Comparison of ENCODE assay signal across 8 cellular contexts in the genomic region with DNA sequence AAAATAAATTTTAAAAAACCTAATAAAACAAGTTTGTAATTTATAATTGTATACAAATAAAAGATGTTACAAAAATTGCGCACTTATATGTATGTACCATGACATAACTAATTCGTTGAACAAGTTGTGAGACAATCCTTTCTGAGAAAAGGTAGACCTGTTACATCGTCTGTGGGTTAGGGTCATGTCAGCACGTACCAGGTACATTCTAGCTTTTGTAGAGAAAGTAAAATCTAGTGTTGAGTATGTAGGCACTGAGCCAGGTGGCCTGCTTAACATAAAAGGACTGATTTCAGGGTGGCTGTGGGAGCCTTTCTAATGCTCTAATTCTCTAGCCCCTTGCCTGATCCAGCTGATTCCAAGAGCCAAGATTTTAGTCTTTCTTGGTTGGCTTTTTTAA. TPM values are rescaled to one million over a fixed set of nuclear protein-coding genes. Genes with fewer than 3 reads are reported as not detected.
A peak's percentile ranks its signal among the peaks of the same experiment; 100 is the strongest.
DNase-seq lines count a peak whose midpoint lies in the region; ATAC-seq and TF ChIP-seq lines count a peak whose summit lies in the region.

No MANE protein-coding gene starts in this region.

- DNase-seq in stimulated activated CD4-positive, alpha-beta T cell treated with anti-CD3 and anti-CD28 coated beads, Interleukin-15, amount 100 ng/mL, for 24 hours = peak; percentile 19
- no peak for DNase-seq in stimulated activated CD4-positive, alpha-beta T cell treated with anti-CD3 and anti-CD28 coated beads, Interleukin-4, amount 100 ng/mL, for 1 hour
- DNase-seq in activated naive CD8-positive, alpha-beta T cell treated with anti-CD3 and anti-CD28 coated beads, Interleukin-2, amount 10 ng/mL, durations not matched to agents 7 days and 5 days = no peak
- DNase-seq in aorta (no peak), thyroid gland (no peak)
- no peak for DNase-seq in stimulated activated naive CD4-positive, alpha-beta T cell treated with Interleukin-2 at 50 U/mL for 16 hours (lab: John Stamatoyannopoulos, UW)
- DNase-seq in activated CD4-positive, CD25-positive, alpha-beta regulatory T cell treated with anti-CD3 and anti-CD28 coated beads, Interleukin-2, amount 50 U/mL, for 72 hours = no peak

- peak overlapping the region; percentile 97 for H3K27ac Mint-ChIP-seq in activated naive CD8-positive, alpha-beta T cell treated with anti-CD3 and anti-CD28 coated beads, Interleukin-2, amount 10 ng/mL, durations not matched to agents 7 days and 5 days

- no peak overlapping the region for H3K9ac ChIP-seq in liver (ENCODE audit: low read depth in 1 of 2, low read length in 2 of 2)

- no peaks in the 10 kb centered on the region for H3K27me3 Mint-ChIP-seq in activated naive CD8-positive, alpha-beta T cell treated with anti-CD3 and anti-CD28 coated beads, Interleukin-2, amount 10 ng/mL, durations not matched to agents 7 days and 5 days

- H3K27ac ChIP-seq in liver (ENCODE audit: low read depth in 1 of 2, low read length in 2 of 2) (peak overlapping the region; percentile 85 to 87), aorta (ENCODE audit: low read depth in 1 of 2, low read length in 2 of 2) (peak overlapping the region in 1 of 2 donors; percentile 57), thyroid gland (no peak overlapping the region)

- H3K9me3 ChIP-seq in liver (ENCODE audit: control insufficient read depth in 4 of 4, low read length in 3 of 4) (no peaks in the 10 kb centered on the region), aorta (ENCODE audit: control insufficient read depth, low read length) (no peaks in the 10 kb centered on the region), thyroid gland (no peaks in the 10 kb centered on the region)

- H3K4me1 ChIP-seq in liver (ENCODE audit: control insufficient read depth in 4 of 4, insufficient read depth in 4 of 4, low read length in 3 of 4) (peaks cover 3 to 15% (median 10%) of the 10 kb centered on the region in 4 donors), aorta (ENCODE audit: control insufficient read depth in 1 of 2, insufficient read depth in 2 of 2, low read length in 2 of 2) (no peaks in the 10 kb centered on the region), thyroid gland (peaks cover 7% of the 10 kb centered on the region in 2 donors)

- no peak for ATAC-seq in activated naive CD8-positive, alpha-beta T cell treated with anti-CD3 and anti-CD28 coated beads, Interleukin-2, amount 10 ng/mL, durations not matched to agents 7 days and 5 days (ENCODE audit: low read depth)
- no peak for ATAC-seq in aorta (ENCODE audit: low FRiP score)

- no peaks in the 10 kb centered on the region for H3K9me3 Mint-ChIP-seq in activated naive CD8-positive, alpha-beta T cell treated with anti-CD3 and anti-CD28 coated beads, Interleukin-2, amount 10 ng/mL, durations not matched to agents 7 days and 5 days

- no peak for TF ChIP-seq POLR2A in thyroid gland (IDR thresholded peaks at IDR 0.05)

- peaks cover 26% of the 10 kb centered on the region for H3K4me1 Mint-ChIP-seq in activated naive CD8-positive, alpha-beta T cell treated with anti-CD3 and anti-CD28 coated beads, Interleukin-2, amount 10 ng/mL, durations not matched to agents 7 days and 5 days

- intact Hi-C loops in aorta (cut with DNase I) = no loop called here
- intact Hi-C loops in thyroid gland (cut with DNase I) = no loop called here

- no peak for TF ChIP-seq CTCF in liver (IDR thresholded peaks at IDR 0.05; ENCODE audit: low read depth, low read length, missing input control)
- no peak for TF ChIP-seq CTCF in thyroid gland (IDR thresholded peaks at IDR 0.05)

- H3K4me3 Mint-ChIP-seq in activated naive CD8-positive, alpha-beta T cell treated with anti-CD3 and anti-CD28 coated beads, Interleukin-2, amount 10 ng/mL, durations not matched to agents 7 days and 5 days = peak overlapping the region; percentile 89

- TF ChIP-seq RAD21 in liver (IDR thresholded peaks at IDR 0.05) = no peak

- H3K4me3 ChIP-seq in liver (ENCODE audit: low read depth in 1 of 3, low read length in 3 of 3) = peak overlapping the region; percentile 72 to 88 (median 85)
- H3K4me3 ChIP-seq in aorta (ENCODE audit: low read length in 2 of 2) = peak overlapping the region; percentile 93 to 95
- H3K4me3 ChIP-seq in thyroid gland (replicated peaks in 1 of 3) = peak overlapping the region in 1 of 3 donors; percentile 71

- POLR2A ChIA-PET in activated naive CD8-positive, alpha-beta T cell treated with anti-CD3 and anti-CD28 coated beads, Interleukin-2, amount 10 ng/mL, durations not matched to agents 7 days and 5 days (lab: Charles Lee) = interaction anchor here (0.6 to 3.2 kb wide), 10 partner anchors 9 to 214 kb away, joined by 4 to 37 read pairs (median 8); a partner anchor contains a TSS

- no peaks in the 10 kb centered on the region for H3K27me3 ChIP-seq in liver (ENCODE audit: control insufficient read depth in 4 of 4, insufficient read depth in 4 of 4, low read length in 3 of 4)
- no peaks in the 10 kb centered on the region for H3K27me3 ChIP-seq in aorta (ENCODE audit: control insufficient read depth in 1 of 2, insufficient read depth in 2 of 2, low read length in 1 of 2)
- H3K27me3 ChIP-seq in thyroid gland = no peaks in the 10 kb centered on the region

- peaks cover 9% of the 10 kb centered on the region for H3K36me3 Mint-ChIP-seq in activated naive CD8-positive, alpha-beta T cell treated with anti-CD3 and anti-CD28 coated beads, Interleukin-2, amount 10 ng/mL, durations not matched to agents 7 days and 5 days

- peaks cover 3 to 17% (median 13%) of the 10 kb centered on the region in 4 donors for H3K36me3 ChIP-seq in liver (ENCODE audit: control insufficient read depth in 4 of 4, insufficient read depth in 3 of 4, low read depth in 1 of 4, low read length in 3 of 4)
- H3K36me3 ChIP-seq in aorta (ENCODE audit: control insufficient read depth in 1 of 2, insufficient read depth in 2 of 2, low read length in 1 of 2) = peaks cover 0 to 3% of the 10 kb centered on the region in 2 donors
- peaks cover 16 to 21% of the 10 kb centered on the region in 2 donors for H3K36me3 ChIP-seq in thyroid gland

- WGBS in liver = 57% methylated on average over 4 of the region's 4 CpGs
- WGBS in aorta, 2 donors = 43 to 44% methylated on average over 4 of the region's 4 CpGs
- WGBS in thyroid gland, 2 donors = 56 to 61% methylated on average over 4 of the region's 4 CpGs

TF ChIP-seq in liver, 16 proteins besides CTCF, POLR2A, EP300 and RAD21 (continues in another document):
- no peak for TF ChIP-seq EGR1 (IDR thresholded peaks at IDR 0.05; ENCODE audit: low read depth in 2 of 2)
- no peak for TF ChIP-seq GABPA (IDR thresholded peaks at IDR 0.05 in 1 of 2, conservative IDR thresholded peaks at IDR 0.05 in 1 of 2)
- no peak for TF ChIP-seq TAF1 (conservative IDR thresholded peaks at IDR 0.05)
- TF ChIP-seq HNF4G (IDR thresholded peaks at IDR 0.05) = no peak
- no peak for TF ChIP-seq NR2F2 (IDR thresholded peaks at IDR 0.05)
- TF ChIP-seq, protein P1, sequence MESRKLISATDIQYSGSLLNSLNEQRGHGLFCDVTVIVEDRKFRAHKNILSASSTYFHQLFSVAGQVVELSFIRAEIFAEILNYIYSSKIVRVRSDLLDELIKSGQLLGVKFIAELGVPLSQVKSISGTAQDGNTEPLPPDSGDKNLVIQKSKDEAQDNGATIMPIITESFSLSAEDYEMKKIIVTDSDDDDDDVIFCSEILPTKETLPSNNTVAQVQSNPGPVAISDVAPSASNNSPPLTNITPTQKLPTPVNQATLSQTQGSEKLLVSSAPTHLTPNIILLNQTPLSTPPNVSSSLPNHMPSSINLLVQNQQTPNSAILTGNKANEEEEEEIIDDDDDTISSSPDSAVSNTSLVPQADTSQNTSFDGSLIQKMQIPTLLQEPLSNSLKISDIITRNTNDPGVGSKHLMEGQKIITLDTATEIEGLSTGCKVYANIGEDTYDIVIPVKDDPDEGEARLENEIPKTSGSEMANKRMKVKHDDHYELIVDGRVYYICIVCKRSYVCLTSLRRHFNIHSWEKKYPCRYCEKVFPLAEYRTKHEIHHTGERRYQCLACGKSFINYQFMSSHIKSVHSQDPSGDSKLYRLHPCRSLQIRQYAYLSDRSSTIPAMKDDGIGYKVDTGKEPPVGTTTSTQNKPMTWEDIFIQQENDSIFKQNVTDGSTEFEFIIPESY (IDR thresholded peaks at IDR 0.05) = no peak
- no peak for TF ChIP-seq JUND (IDR thresholded peaks at IDR 0.05)

RNA-seq across cellular contexts. Expression of a gene that starts 10.4 kb away (rescaled TPM):
- total RNA-seq in activated naive CD8-positive, alpha-beta T cell treated with anti-CD3 and anti-CD28 coated beads, Interleukin-2, amount 10 ng/mL, durations not matched to agents 7 days and 5 days = 10 to 100 TPM; 77.6 to 79.3 TPM
- total RNA-seq in liver (10 to 100 TPM; 51.9 to 63.8 TPM), aorta (10 to 100 TPM; 57.8 to 59.0 TPM), thyroid gland (100 to 1,000 TPM in 3 of 4 donors, 10 to 100 TPM in 1; 99.1 to 121 (median 103) TPM)
- polyA plus RNA-seq in liver (10 to 100 TPM; 39.6 to 43.8 TPM), aorta (10 to 100 TPM; 41.9 to 54.5 TPM)

RNA-seq across cellular contexts. Expression of a gene that starts 26.0 kb away (rescaled TPM):
- not detected for total RNA-seq in activated naive CD8-positive, alpha-beta T cell treated with anti-CD3 and anti-CD28 coated beads, Interleukin-2, amount 10 ng/mL, durations not matched to agents 7 days and 5 days
- total RNA-seq in liver (1 to 10 TPM in 1 of 2 donors, not detected in 1; 1.1 TPM), aorta (not detected), thyroid gland (not detected)
- polyA plus RNA-seq in liver (under 1 TPM in 1 of 2 donors, not detected in 1; 0.63 TPM), aorta (not detected)

RNA-seq across cellular contexts. Expression of a gene that starts 39.5 kb away (rescaled TPM):
- 10 to 100 TPM; 90.8 to 91.4 TPM for total RNA-seq in activated naive CD8-positive, alpha-beta T cell treated with anti-CD3 and anti-CD28 coated beads, Interleukin-2, amount 10 ng/mL, durations not matched to agents 7 days and 5 days
- total RNA-seq in liver (10 to 100 TPM; 17.2 to 18.0 TPM), aorta (10 to 100 TPM; 28.8 to 50.1 TPM), thyroid gland (10 to 100 TPM; 33.2 to 60.0 (median 45.0) TPM)
- polyA plus RNA-seq in liver (10 to 100 TPM; 36.5 to 41.0 TPM), aorta (10 to 100 TPM; 28.3 to 36.1 TPM)

Comparison
In these comparisons a context has a peak if more than half of its experiments do, and no peak if none do; other contexts are left out.
1. H3K27ac ChIP-seq: peak in liver (2 of 2); none in thyroid gland (0 of 3).